In the genomic region with DNA sequence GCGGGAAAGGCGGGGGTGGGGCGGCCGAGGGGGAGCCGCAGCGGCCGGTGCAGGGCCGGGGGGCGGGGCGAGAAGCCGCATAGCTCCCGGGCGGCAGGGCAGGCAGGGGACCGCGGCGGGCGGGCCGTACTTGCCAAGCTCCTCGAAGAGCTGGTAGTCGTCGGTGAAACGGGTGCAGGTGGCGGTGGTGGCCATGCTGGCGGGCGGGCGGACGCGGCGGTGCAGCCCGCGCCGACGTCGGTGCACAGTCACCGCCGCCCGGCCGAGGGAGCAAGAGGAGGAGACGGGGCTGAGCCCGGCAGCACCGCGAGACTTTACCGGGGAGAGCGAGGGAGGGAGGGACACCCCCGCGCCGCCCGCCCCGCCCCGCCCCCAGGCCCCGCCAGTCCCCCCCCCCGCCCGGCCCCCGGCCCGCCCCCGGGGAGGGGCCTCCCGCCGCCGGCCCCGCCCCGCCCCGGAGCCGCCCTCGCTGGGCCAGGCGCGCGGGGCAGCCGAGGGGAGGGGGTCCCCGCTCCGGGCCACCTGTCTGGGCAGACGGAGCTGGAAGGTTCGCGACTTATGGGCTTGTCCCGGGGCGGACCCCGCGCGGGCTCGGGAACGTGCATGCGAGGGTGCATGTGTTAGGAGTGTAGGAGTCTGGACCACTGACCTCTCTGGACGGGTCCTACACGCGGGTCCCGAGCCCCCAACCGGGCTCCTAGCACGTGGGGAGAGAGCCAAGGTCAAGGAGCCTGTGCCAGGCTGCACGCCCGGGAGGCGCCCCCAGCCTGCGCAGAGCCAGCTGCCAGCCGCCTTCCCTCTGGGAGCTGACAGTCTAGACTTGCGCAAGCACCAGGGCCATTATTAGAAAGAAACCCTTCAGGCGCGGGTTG, we compare ENCODE assay signal across 1 cellular context.
TF ChIP-seq lines count a peak whose summit lies in the region.

A gene (minus strand): TSS at position 289 of the 872 bp plus-strand sequence. CDS start 94 bp downstream, at position 195.

TF ChIP-seq in HepG2, 621 proteins besides CTCF, POLR2A, EP300 and RAD21 (continued from another document and continues in another):
- TF ChIP-seq, protein P1, sequence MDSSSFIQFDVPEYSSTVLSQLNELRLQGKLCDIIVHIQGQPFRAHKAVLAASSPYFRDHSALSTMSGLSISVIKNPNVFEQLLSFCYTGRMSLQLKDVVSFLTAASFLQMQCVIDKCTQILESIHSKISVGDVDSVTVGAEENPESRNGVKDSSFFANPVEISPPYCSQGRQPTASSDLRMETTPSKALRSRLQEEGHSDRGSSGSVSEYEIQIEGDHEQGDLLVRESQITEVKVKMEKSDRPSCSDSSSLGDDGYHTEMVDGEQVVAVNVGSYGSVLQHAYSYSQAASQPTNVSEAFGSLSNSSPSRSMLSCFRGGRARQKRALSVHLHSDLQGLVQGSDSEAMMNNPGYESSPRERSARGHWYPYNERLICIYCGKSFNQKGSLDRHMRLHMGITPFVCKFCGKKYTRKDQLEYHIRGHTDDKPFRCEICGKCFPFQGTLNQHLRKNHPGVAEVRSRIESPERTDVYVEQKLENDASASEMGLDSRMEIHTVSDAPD (CRISPR knock-in tag; IDR thresholded peaks at IDR 0.05), result no peak
- no peak for TF ChIP-seq TEAD3 (CRISPR knock-in tag; optimal IDR thresholded peaks at IDR 0.05; ENCODE audit: borderline replicate concordance)
- TF ChIP-seq, protein P2, sequence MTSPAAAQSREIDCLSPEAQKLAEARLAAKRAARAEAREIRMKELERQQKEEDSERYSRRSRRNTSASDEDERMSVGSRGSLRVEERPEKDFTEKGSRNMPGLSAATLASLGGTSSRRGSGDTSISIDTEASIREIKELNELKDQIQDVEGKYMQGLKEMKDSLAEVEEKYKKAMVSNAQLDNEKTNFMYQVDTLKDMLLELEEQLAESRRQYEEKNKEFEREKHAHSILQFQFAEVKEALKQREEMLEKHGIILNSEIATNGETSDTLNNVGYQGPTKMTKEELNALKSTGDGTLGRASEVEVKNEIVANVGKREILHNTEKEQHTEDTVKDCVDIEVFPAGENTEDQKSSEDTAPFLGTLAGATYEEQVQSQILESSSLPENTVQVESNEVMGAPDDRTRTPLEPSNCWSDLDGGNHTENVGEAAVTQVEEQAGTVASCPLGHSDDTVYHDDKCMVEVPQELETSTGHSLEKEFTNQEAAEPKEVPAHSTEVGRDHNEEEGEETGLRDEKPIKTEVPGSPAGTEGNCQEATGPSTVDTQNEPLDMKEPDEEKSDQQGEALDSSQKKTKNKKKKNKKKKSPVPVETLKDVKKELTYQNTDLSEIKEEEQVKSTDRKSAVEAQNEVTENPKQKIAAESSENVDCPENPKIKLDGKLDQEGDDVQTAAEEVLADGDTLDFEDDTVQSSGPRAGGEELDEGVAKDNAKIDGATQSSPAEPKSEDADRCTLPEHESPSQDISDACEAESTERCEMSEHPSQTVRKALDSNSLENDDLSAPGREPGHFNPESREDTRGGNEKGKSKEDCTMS (CRISPR knock-in tag; conservative IDR thresholded peaks at IDR 0.05), result no peak
- TF ChIP-seq ZBTB8A (CRISPR knock-in tag; IDR thresholded peaks at IDR 0.05; ENCODE audit: borderline replicate concordance, low read depth), result no peak
- TF ChIP-seq, protein P3, sequence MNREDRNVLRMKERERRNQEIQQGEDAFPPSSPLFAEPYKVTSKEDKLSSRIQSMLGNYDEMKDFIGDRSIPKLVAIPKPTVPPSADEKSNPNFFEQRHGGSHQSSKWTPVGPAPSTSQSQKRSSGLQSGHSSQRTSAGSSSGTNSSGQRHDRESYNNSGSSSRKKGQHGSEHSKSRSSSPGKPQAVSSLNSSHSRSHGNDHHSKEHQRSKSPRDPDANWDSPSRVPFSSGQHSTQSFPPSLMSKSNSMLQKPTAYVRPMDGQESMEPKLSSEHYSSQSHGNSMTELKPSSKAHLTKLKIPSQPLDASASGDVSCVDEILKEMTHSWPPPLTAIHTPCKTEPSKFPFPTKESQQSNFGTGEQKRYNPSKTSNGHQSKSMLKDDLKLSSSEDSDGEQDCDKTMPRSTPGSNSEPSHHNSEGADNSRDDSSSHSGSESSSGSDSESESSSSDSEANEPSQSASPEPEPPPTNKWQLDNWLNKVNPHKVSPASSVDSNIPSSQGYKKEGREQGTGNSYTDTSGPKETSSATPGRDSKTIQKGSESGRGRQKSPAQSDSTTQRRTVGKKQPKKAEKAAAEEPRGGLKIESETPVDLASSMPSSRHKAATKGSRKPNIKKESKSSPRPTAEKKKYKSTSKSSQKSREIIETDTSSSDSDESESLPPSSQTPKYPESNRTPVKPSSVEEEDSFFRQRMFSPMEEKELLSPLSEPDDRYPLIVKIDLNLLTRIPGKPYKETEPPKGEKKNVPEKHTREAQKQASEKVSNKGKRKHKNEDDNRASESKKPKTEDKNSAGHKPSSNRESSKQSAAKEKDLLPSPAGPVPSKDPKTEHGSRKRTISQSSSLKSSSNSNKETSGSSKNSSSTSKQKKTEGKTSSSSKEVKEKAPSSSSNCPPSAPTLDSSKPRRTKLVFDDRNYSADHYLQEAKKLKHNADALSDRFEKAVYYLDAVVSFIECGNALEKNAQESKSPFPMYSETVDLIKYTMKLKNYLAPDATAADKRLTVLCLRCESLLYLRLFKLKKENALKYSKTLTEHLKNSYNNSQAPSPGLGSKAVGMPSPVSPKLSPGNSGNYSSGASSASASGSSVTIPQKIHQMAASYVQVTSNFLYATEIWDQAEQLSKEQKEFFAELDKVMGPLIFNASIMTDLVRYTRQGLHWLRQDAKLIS (CRISPR knock-in tag; IDR thresholded peaks at IDR 0.05), result no peak
- peak; percentile 32; the same call in 1 of the 2 replicates for TF ChIP-seq BRD4 (CRISPR knock-in tag; IDR thresholded peaks at IDR 0.05)
- TF ChIP-seq, protein P4, sequence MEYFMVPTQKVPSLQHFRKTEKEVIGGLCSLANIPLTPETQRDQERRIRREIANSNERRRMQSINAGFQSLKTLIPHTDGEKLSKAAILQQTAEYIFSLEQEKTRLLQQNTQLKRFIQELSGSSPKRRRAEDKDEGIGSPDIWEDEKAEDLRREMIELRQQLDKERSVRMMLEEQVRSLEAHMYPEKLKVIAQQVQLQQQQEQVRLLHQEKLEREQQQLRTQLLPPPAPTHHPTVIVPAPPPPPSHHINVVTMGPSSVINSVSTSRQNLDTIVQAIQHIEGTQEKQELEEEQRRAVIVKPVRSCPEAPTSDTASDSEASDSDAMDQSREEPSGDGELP (IDR thresholded peaks at IDR 0.05; ENCODE audit: borderline replicate concordance, low read depth), result no peak; the same call in 1 of the 2 replicates
- TF ChIP-seq ZNF20 (CRISPR knock-in tag; IDR thresholded peaks at IDR 0.05), result no peak
- no peak for TF ChIP-seq SOX13 (IDR thresholded peaks at IDR 0.05)
- TF ChIP-seq SOX13 (CRISPR knock-in tag; conservative IDR thresholded peaks at IDR 0.05 in 1 of 2, IDR thresholded peaks at IDR 0.05 in 1 of 2), result no peak
- TF ChIP-seq ATF1 (CRISPR knock-in tag; IDR thresholded peaks at IDR 0.05), result no peak
- no peak for TF ChIP-seq HIVEP1 (CRISPR knock-in tag; IDR thresholded peaks at IDR 0.05)
- TF ChIP-seq, protein P5, sequence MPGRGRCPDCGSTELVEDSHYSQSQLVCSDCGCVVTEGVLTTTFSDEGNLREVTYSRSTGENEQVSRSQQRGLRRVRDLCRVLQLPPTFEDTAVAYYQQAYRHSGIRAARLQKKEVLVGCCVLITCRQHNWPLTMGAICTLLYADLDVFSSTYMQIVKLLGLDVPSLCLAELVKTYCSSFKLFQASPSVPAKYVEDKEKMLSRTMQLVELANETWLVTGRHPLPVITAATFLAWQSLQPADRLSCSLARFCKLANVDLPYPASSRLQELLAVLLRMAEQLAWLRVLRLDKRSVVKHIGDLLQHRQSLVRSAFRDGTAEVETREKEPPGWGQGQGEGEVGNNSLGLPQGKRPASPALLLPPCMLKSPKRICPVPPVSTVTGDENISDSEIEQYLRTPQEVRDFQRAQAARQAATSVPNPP (CRISPR knock-in tag; IDR thresholded peaks at IDR 0.05), result no peak
- TF ChIP-seq, protein P6, sequence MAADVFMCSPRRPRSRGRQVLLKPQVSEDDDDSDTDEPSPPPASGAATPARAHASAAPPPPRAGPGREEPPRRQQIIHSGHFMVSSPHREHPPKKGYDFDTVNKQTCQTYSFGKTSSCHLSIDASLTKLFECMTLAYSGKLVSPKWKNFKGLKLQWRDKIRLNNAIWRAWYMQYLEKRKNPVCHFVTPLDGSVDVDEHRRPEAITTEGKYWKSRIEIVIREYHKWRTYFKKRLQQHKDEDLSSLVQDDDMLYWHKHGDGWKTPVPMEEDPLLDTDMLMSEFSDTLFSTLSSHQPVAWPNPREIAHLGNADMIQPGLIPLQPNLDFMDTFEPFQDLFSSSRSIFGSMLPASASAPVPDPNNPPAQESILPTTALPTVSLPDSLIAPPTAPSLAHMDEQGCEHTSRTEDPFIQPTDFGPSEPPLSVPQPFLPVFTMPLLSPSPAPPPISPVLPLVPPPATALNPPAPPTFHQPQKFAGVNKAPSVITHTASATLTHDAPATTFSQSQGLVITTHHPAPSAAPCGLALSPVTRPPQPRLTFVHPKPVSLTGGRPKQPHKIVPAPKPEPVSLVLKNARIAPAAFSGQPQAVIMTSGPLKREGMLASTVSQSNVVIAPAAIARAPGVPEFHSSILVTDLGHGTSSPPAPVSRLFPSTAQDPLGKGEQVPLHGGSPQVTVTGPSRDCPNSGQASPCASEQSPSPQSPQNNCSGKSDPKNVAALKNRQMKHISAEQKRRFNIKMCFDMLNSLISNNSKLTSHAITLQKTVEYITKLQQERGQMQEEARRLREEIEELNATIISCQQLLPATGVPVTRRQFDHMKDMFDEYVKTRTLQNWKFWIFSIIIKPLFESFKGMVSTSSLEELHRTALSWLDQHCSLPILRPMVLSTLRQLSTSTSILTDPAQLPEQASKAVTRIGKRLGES (CRISPR knock-in tag; IDR thresholded peaks at IDR 0.05; ENCODE audit: borderline replicate concordance), result no peak
- TF ChIP-seq NKX3-1 (CRISPR knock-in tag; IDR thresholded peaks at IDR 0.05), result no peak
- TF ChIP-seq MTF2 (CRISPR knock-in tag; IDR thresholded peaks at IDR 0.05; ENCODE audit: borderline replicate concordance), result no peak
- TF ChIP-seq YEATS2 (CRISPR knock-in tag; IDR thresholded peaks at IDR 0.05; ENCODE audit: borderline replicate concordance), result no peak
- no peak for TF ChIP-seq ZNF136 (CRISPR knock-in tag; IDR thresholded peaks at IDR 0.05; ENCODE audit: low read depth)
- no peak for TF ChIP-seq ZNF607 (CRISPR knock-in tag; IDR thresholded peaks at IDR 0.05; ENCODE audit: borderline replicate concordance)
- no peak for TF ChIP-seq NFE2 (CRISPR knock-in tag; IDR thresholded peaks at IDR 0.05)
- no peak for TF ChIP-seq EZH2 (conservative IDR thresholded peaks at IDR 0.05; ENCODE audit: low read depth, low read length)
- TF ChIP-seq NFE2L1 (CRISPR knock-in tag; IDR thresholded peaks at IDR 0.05; ENCODE audit: borderline replicate concordance), result no peak
- TF ChIP-seq ZNF556 (CRISPR knock-in tag; IDR thresholded peaks at IDR 0.05; ENCODE audit: borderline replicate concordance), result peak; percentile 72; the same call in 1 of the 2 replicates
- no peak for TF ChIP-seq ZBTB42 (CRISPR knock-in tag; IDR thresholded peaks at IDR 0.05)
- TF ChIP-seq KAT7 (CRISPR knock-in tag; IDR thresholded peaks at IDR 0.05; ENCODE audit: borderline replicate concordance), result no peak
- peak; percentile 22 for TF ChIP-seq ZNF883 (CRISPR knock-in tag; IDR thresholded peaks at IDR 0.05; ENCODE audit: not compliant biosample characterization)
- TF ChIP-seq, protein P7, sequence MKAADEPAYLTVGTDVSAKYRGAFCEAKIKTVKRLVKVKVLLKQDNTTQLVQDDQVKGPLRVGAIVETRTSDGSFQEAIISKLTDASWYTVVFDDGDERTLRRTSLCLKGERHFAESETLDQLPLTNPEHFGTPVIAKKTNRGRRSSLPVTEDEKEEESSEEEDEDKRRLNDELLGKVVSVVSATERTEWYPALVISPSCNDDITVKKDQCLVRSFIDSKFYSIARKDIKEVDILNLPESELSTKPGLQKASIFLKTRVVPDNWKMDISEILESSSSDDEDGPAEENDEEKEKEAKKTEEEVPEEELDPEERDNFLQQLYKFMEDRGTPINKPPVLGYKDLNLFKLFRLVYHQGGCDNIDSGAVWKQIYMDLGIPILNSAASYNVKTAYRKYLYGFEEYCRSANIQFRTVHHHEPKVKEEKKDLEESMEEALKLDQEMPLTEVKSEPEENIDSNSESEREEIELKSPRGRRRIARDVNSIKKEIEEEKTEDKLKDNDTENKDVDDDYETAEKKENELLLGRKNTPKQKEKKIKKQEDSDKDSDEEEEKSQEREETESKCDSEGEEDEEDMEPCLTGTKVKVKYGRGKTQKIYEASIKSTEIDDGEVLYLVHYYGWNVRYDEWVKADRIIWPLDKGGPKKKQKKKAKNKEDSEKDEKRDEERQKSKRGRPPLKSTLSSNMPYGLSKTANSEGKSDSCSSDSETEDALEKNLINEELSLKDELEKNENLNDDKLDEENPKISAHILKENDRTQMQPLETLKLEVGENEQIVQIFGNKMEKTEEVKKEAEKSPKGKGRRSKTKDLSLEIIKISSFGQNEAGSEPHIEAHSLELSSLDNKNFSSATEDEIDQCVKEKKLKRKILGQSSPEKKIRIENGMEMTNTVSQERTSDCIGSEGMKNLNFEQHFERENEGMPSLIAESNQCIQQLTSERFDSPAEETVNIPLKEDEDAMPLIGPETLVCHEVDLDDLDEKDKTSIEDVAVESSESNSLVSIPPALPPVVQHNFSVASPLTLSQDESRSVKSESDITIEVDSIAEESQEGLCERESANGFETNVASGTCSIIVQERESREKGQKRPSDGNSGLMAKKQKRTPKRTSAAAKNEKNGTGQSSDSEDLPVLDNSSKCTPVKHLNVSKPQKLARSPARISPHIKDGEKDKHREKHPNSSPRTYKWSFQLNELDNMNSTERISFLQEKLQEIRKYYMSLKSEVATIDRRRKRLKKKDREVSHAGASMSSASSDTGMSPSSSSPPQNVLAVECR (CRISPR knock-in tag; IDR thresholded peaks at IDR 0.05; ENCODE audit: borderline replicate concordance), result peak; percentile 82
- TF ChIP-seq ZBTB21 (CRISPR knock-in tag; IDR thresholded peaks at IDR 0.05), result no peak
- TF ChIP-seq ZNF263 (CRISPR knock-in tag; IDR thresholded peaks at IDR 0.05), result no peak
- TF ChIP-seq KDM1A (CRISPR knock-in tag; IDR thresholded peaks at IDR 0.05), result no peak
- no peak for TF ChIP-seq ZFYVE20 (CRISPR knock-in tag; IDR thresholded peaks at IDR 0.05; ENCODE audit: borderline replicate concordance, low read depth)
- no peak for TF ChIP-seq ZNF563 (CRISPR knock-in tag; IDR thresholded peaks at IDR 0.05)
- no peak for TF ChIP-seq ELF1 (CRISPR knock-in tag; IDR thresholded peaks at IDR 0.05)
- no peak for TF ChIP-seq MYNN (CRISPR knock-in tag; IDR thresholded peaks at IDR 0.05; ENCODE audit: low read depth)
- TF ChIP-seq HNRNPL (IDR thresholded peaks at IDR 0.05; ENCODE audit: low read depth, low read length), result peak; percentile 70; the same call in 1 of the 2 replicates
- TF ChIP-seq HMG20B (CRISPR knock-in tag; conservative IDR thresholded peaks at IDR 0.05), result no peak
- TF ChIP-seq, protein P8, sequence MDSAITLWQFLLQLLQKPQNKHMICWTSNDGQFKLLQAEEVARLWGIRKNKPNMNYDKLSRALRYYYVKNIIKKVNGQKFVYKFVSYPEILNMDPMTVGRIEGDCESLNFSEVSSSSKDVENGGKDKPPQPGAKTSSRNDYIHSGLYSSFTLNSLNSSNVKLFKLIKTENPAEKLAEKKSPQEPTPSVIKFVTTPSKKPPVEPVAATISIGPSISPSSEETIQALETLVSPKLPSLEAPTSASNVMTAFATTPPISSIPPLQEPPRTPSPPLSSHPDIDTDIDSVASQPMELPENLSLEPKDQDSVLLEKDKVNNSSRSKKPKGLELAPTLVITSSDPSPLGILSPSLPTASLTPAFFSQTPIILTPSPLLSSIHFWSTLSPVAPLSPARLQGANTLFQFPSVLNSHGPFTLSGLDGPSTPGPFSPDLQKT (CRISPR knock-in tag; IDR thresholded peaks at IDR 0.05; ENCODE audit: borderline replicate concordance), result no peak
- TF ChIP-seq ZNF30 (CRISPR knock-in tag; IDR thresholded peaks at IDR 0.05), result no peak
- TF ChIP-seq ZNF879 (CRISPR knock-in tag; IDR thresholded peaks at IDR 0.05), result no peak
- no peak for TF ChIP-seq CREB1 (IDR thresholded peaks at IDR 0.05)
- no peak for TF ChIP-seq CREB1 (CRISPR knock-in tag; IDR thresholded peaks at IDR 0.05)
- TF ChIP-seq NFKB2 (CRISPR knock-in tag; IDR thresholded peaks at IDR 0.05; ENCODE audit: borderline replicate concordance), result no peak
